ENCODE assay signal across 8 cellular contexts in genomic region chr12:1795785-1796514, GRCh38. TPM values are rescaled to one million over a fixed set of nuclear protein-coding genes. Genes with fewer than 3 reads are reported as not detected.
DNase-seq lines count a peak whose midpoint lies in the region; ATAC-seq lines count a peak whose summit lies in the region.

No MANE protein-coding gene starts in this region.

- peak overlapping the region; percentile 67 to 68 for H3K27ac Mint-ChIP-seq in effector memory CD8-positive, alpha-beta T cell

- H3K4me3 Mint-ChIP-seq in effector memory CD8-positive, alpha-beta T cell: peak overlapping the region; percentile 84

- H3K9me3 Mint-ChIP-seq in effector memory CD8-positive, alpha-beta T cell: no peaks in the 10 kb centered on the region

- peaks cover 15% of the 10 kb centered on the region for H3K36me3 Mint-ChIP-seq in effector memory CD8-positive, alpha-beta T cell (ENCODE audit: insufficient read depth)

- WGBS in mesodermal cell (ENCODE audit: insufficient coverage in 2 of 2), 2 experiments: 23 to 32% methylated on average over 34 to 45 of the region's 45 CpGs

- H3K4me1 Mint-ChIP-seq in effector memory CD8-positive, alpha-beta T cell (ENCODE audit: low read depth in 2 of 2): peaks cover 19 to 29% of the 10 kb centered on the region in 2 donors

- peaks cover 7% of the 10 kb centered on the region for H3K4me1 ChIP-seq in mesodermal cell (ENCODE audit: control insufficient read depth, insufficient read depth, low read length, poor library complexity, severe bottlenecking)

- ATAC-seq in GM19395 (IDR thresholded peaks at IDR 0.05; ENCODE audit: unreplicated experiment) (peak; percentile 88), HG03521 (IDR thresholded peaks at IDR 0.05; ENCODE audit: unreplicated experiment) (peak; percentile 94)
- peak; percentile 93 for ATAC-seq in effector memory CD8-positive, alpha-beta T cell (replicated peaks)

- no peaks in the 10 kb centered on the region for H3K9me3 ChIP-seq in mesodermal cell (ENCODE audit: control insufficient read depth, low read length)

- no peaks in the 10 kb centered on the region for H3K27me3 Mint-ChIP-seq in effector memory CD8-positive, alpha-beta T cell

- no peak overlapping the region for H3K27ac ChIP-seq in mesodermal cell (ENCODE audit: low read depth, low read length, severe bottlenecking)

- peak overlapping the region; percentile 14 for H3K4me3 ChIP-seq in mesodermal cell (ENCODE audit: extremely low read depth, insufficient read depth, low read length, poor library complexity, severe bottlenecking)

- no peaks in the 10 kb centered on the region for H3K36me3 ChIP-seq in mesodermal cell (ENCODE audit: control insufficient read depth, insufficient read depth, low read length)

- DNase-seq in COLO668 (lab: John Stamatoyannopoulos, UW; ENCODE audit: unreplicated experiment): peak; percentile 96
- peak; percentile 46 for DNase-seq in NK-92 treated with Interleukin-12 subunit alpha and Interleukin-12 subunit beta, amount 100 ng/mL, for 24 hours (lab: John Stamatoyannopoulos, UW)
- peak; percentile 83 to 94 (median 90) for DNase-seq in activated CD8-positive, alpha-beta memory T cell treated with anti-CD3 and anti-CD28 coated beads for 48 hours (ENCODE audit: low read depth in 2 of 3, low spot score in 2 of 3)
- DNase-seq in effector memory CD8-positive, alpha-beta T cell: peak; percentile 91 to 95 (median 91)
- peak; percentile 88 for DNase-seq in stimulated activated CD8-positive, alpha-beta memory T cell treated with anti-CD3 and anti-CD28 coated beads, Interleukin-15, amount 100 ng/mL, for 4 hours (ENCODE audit: low read depth in 2 of 2)

RNA-seq across cellular contexts. Expression of gene LRTM2, which starts 24.4 kb away (rescaled TPM):
- polyA plus RNA-seq in mesodermal cell (2013, experiment 1 of 2): not detected
- polyA plus RNA-seq in mesodermal cell (2013, experiment 2 of 2): not detected

Comparison
In these comparisons a context has a peak if more than half of its experiments do, and no peak if none do; other contexts are left out.
1. DNase-seq: peak in every context shown above with its lines; median percentile 96 in COLO668; 91 in effector memory CD8-positive, alpha-beta T cell; 90 in activated CD8-positive, alpha-beta memory T cell treated with anti-CD3 and anti-CD28 coated beads for 48 hours; 88 in stimulated activated CD8-positive, alpha-beta memory T cell treated with anti-CD3 and anti-CD28 coated beads, Interleukin-15, amount 100 ng/mL, for 4 hours; 46 in NK-92 treated with Interleukin-12 subunit alpha and Interleukin-12 subunit beta, amount 100 ng/mL, for 24 hours.